ENCODE assay signal across 7 cellular contexts in the genomic region with DNA sequence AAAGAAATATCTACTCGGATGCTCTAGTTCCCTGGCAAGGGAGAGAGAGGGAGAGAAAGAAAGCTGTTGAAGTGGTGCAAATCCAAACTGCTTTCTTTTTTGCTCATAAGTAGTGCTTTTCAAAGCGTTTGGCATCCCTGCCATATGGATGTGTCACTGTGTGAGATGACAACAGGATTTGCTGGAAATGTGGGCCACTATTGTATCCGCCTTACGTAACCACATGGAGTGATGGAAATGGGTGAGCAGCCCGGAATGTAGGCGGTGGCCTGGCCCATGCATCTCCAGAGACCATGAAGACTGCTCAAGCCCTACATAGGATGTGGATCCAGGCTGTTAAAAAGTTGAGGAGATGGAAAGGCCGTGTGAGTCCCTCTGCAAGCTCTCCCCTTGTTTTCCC. TPM values are rescaled to one million over a fixed set of nuclear protein-coding genes. Genes with fewer than 3 reads are reported as not detected.
DNase-seq lines count a peak whose midpoint lies in the region; ATAC-seq, FAIRE-seq and TF ChIP-seq lines count a peak whose summit lies in the region.

No MANE protein-coding gene starts in this region.

- peak overlapping the region in 1 of 2 donors; percentile 39 for H3K27ac ChIP-seq in lung (ENCODE audit: low read depth in 1 of 2, low read length in 1 of 2)
- H3K27ac ChIP-seq in A673 (ENCODE audit: low read depth, low read length, poor library complexity, severe bottlenecking), result no peak overlapping the region

- no peak for FAIRE-seq in RCC 7860 (lab: Jason Lieb, UNC)

- POLR2A ChIA-PET in A673 (lab: Charles Lee; ENCODE audit: low non-redundant PET), result no interaction called here

- BruUV-seq in A673 (replicated peaks; lab: Mats Ljungman, UMichigan), result no TSS peak

- H3K27me3 Mint-ChIP-seq in type B pancreatic cell, result no peaks in the 10 kb centered on the region

- peaks cover 5% of the 10 kb centered on the region for H3K36me3 Mint-ChIP-seq in type B pancreatic cell

- peak overlapping the region; percentile 11 for H3K27ac Mint-ChIP-seq in type B pancreatic cell

- intact Hi-C loops in A673 (cut with micrococcal nuclease; ENCODE audit: unreplicated experiment), result no loop called here

- H3K9me3 Mint-ChIP-seq in type B pancreatic cell, result no peaks in the 10 kb centered on the region

- CTCF ChIA-PET in A673 (lab: Charles Lee), result no interaction called here

- WGBS in lung, 2 donors, result 73 to 87% methylated on average over 7 of the region's 7 CpGs

- H3K27me3 ChIP-seq in lung (ENCODE audit: control insufficient read depth, insufficient read depth), result no peaks in the 10 kb centered on the region
- H3K27me3 ChIP-seq in A673 (replicated peaks; ENCODE audit: insufficient read depth, low read depth, low read length, poor library complexity), result no peaks in the 10 kb centered on the region

- peaks cover 9 to 15% of the 10 kb centered on the region in 2 donors for H3K4me1 ChIP-seq in lung (ENCODE audit: control insufficient read depth in 2 of 2, insufficient read depth in 2 of 2, low read length in 2 of 2)
- H3K4me1 ChIP-seq in A673 (ENCODE audit: insufficient read depth, low read length, poor library complexity, severe bottlenecking), result no peaks in the 10 kb centered on the region

- H3K36me3 ChIP-seq in lung (ENCODE audit: control insufficient read depth in 2 of 2, insufficient read depth in 2 of 2, low read length in 2 of 2) (no peaks in the 10 kb centered on the region), A673 (ENCODE audit: insufficient read depth, low read length, poor library complexity, severe bottlenecking) (no peaks in the 10 kb centered on the region)

- no peak overlapping the region for H3K4me3 Mint-ChIP-seq in type B pancreatic cell

- no peaks in the 10 kb centered on the region for H3K9me3 ChIP-seq in lung (ENCODE audit: control insufficient read depth in 2 of 2, insufficient read depth in 1 of 2, low read length in 1 of 2)
- no peaks in the 10 kb centered on the region for H3K9me3 ChIP-seq in A673 (ENCODE audit: low read depth, low read length, poor library complexity, severe bottlenecking)

- peaks cover 34% of the 10 kb centered on the region for H3K4me1 Mint-ChIP-seq in type B pancreatic cell (ENCODE audit: unreplicated experiment)

- peak; percentile 61 for ATAC-seq in lung (ENCODE audit: insufficient read depth, low FRiP score)

- H3K4me3 ChIP-seq in lung (no peak overlapping the region), A673 (ENCODE audit: low read depth, low read length, poor library complexity, severe bottlenecking) (no peak overlapping the region)

- TF ChIP-seq CTCF in lung (IDR thresholded peaks at IDR 0.05; ENCODE audit: control extremely low read depth, extremely low read depth) (no peak), type B pancreatic cell (conservative IDR thresholded peaks at IDR 0.05) (no peak), A673 (conservative IDR thresholded peaks at IDR 0.05; ENCODE audit: low read depth, low read length) (no peak)

- DNase-seq in RCC 7860 (ENCODE audit: low spot score) (peak; percentile 21), fibroblast of gingiva (ENCODE audit: low read depth) (peak; percentile 57), lung (ENCODE audit: low spot score) (peak; percentile 31), type B pancreatic cell (ENCODE audit: extremely low spot score, unreplicated experiment) (no peak), A673 (ENCODE audit: low spot score) (no peak), NCI-H524 treated with DMSO at 0.1 percent for 48 hours (lab: John Stamatoyannopoulos, UW) (no peak)
- DNase-seq in activated CD4-positive, alpha-beta T cell treated with anti-CD3 and anti-CD28 coated beads, Interleukin-2, amount 50 U/mL, for 48 hours, result no peak

RNA-seq across cellular contexts. Expression of gene TJP2, which starts 30.8 kb away (rescaled TPM):
- total RNA-seq in lung, result 100 to 1,000 TPM; 104 to 181 TPM
- 10 to 100 TPM; 39.3 to 43.2 TPM for polyA plus RNA-seq in lung
- total RNA-seq in type B pancreatic cell (ENCODE audit: low replicate concordance), result 85.2 and 187 TPM in 2 replicates
- total RNA-seq in A673 (2021), result 7.2 and 10.4 TPM in 2 replicates

Comparison
In these comparisons a context has a peak if more than half of its experiments do, and no peak if none do; other contexts are left out.
1. DNase-seq: peak in RCC 7860 (single experiment), fibroblast of gingiva (single experiment) and lung (single experiment); none in type B pancreatic cell (single experiment), A673 (single experiment), activated CD4-positive, alpha-beta T cell treated with anti-CD3 and anti-CD28 coated beads, Interleukin-2, amount 50 U/mL, for 48 hours (0 of 2) and NCI-H524 treated with DMSO at 0.1 percent for 48 hours (single experiment).